In genomic region chr11:30889116-30889765, GRCh38 we compare ENCODE assay signal across 1 cellular context.
TF ChIP-seq lines count a peak whose summit lies in the region.

No MANE protein-coding gene starts in this region.

TF ChIP-seq in IMR-90, 13 proteins besides CTCF, POLR2A, EP300 and RAD21 (continued from another document):
- TF ChIP-seq, protein P1, sequence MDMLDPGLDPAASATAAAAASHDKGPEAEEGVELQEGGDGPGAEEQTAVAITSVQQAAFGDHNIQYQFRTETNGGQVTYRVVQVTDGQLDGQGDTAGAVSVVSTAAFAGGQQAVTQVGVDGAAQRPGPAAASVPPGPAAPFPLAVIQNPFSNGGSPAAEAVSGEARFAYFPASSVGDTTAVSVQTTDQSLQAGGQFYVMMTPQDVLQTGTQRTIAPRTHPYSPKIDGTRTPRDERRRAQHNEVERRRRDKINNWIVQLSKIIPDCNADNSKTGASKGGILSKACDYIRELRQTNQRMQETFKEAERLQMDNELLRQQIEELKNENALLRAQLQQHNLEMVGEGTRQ (IDR thresholded peaks at IDR 0.05; ENCODE audit: low read depth, low read length), result no peak
- TF ChIP-seq SMC3 (IDR thresholded peaks at IDR 0.05; ENCODE audit: low read depth, low read length) (no peak), NFE2L2 (IDR thresholded peaks at IDR 0.05; ENCODE audit: low read depth, low read length) (no peak), MAFK (IDR thresholded peaks at IDR 0.05; ENCODE audit: low read depth, low read length) (no peak), CEBPB (IDR thresholded peaks at IDR 0.05; ENCODE audit: low read depth, low read length) (no peak), FOS (IDR thresholded peaks at IDR 0.05; ENCODE audit: low read depth, low read length) (no peak), BHLHE40 (IDR thresholded peaks at IDR 0.05; ENCODE audit: low read depth, low read length) (no peak), MXI1 (IDR thresholded peaks at IDR 0.05; ENCODE audit: borderline replicate concordance, low read depth, low read length) (no peak), MAZ (IDR thresholded peaks at IDR 0.05; ENCODE audit: borderline replicate concordance, low read depth, low read length) (no peak)
